Comparison of ENCODE assay signal across 26 cellular contexts in genomic region chr9:114159562-114160145, GRCh38. TPM values are rescaled to one million over a fixed set of nuclear protein-coding genes. Genes with fewer than 3 reads are reported as not detected.
"Had no signal": no experiment of that assay in that cellular context is flagged by ENCODE, and none has a peak within 500 bp of the region (broad histone marks: within the 10 kb centered on the region; RNA-seq: fewer than 3 reads in every experiment).

No MANE protein-coding gene starts in this region.

- DNase-seq: activated B cell treated with CpG ODN at 0.5 μM for 24 hours; activated CD4-positive, alpha-beta memory T cell treated with anti-CD3 and anti-CD28 coated beads for 36 hours; activated CD4-positive, alpha-beta T cell treated with anti-CD3 and anti-CD28 coated beads for 4 hours; activated effector memory CD4-positive, alpha-beta T cell treated with Interleukin-2 at 50 U/mL for 16 hours; activated naive CD4-positive, alpha-beta T cell treated with anti-CD3 and anti-CD28 coated beads, Interleukin-2, amount 10 ng/mL, durations not matched to agents 7 days and 5 days; activated T-cell treated with anti-CD3 and anti-CD28 coated beads, Interleukin-2, amount 50 U/mL, for 72 hours; amygdala; effector CD8-positive, alpha-beta T cell; foreskin melanocyte; immature natural killer cell; left lung; mammary epithelial cell; mucosa of descending colon; naive B cell; ovary; psoas muscle; stimulated activated CD4-positive, alpha-beta T cell treated with anti-CD3 and anti-CD28 coated beads, Interleukin-12 subunit alpha, Interleukin-12 subunit beta, amount 100 ng/mL, for 4 hours; stimulated activated CD4-positive, alpha-beta T cell treated with anti-CD3 and anti-CD28 coated beads, Interleukin-4, amount 100 ng/mL, for 4 hours; substantia nigra; T-helper 1 cell; tibial artery had no signal

- ATAC-seq: activated T-cell treated with anti-CD3 and anti-CD28 coated beads, Interleukin-2, amount 50 U/mL, for 72 hours; esophagus mucosa; left lung; mucosa of descending colon; psoas muscle had no signal

- H3K36me3 ChIP-seq: cardiac muscle cell, left lung, ovary, right atrium auricular region, tibial artery had no signal

- H3K4me3 ChIP-seq: cardiac muscle cell, left lung, mucosa of descending colon, ovary, psoas muscle, right atrium auricular region, tibial artery had no signal

- H3K27me3 ChIP-seq: ovary, right atrium auricular region had no signal

- H3K27ac ChIP-seq: cardiac muscle cell, left lung, ovary, psoas muscle, right atrium auricular region, tibial artery had no signal

- H3K36me3 Mint-ChIP-seq: activated CD4-positive, alpha-beta memory T cell treated with anti-CD3 and anti-CD28 coated beads for 36 hours; activated naive CD4-positive, alpha-beta T cell treated with anti-CD3 and anti-CD28 coated beads, Interleukin-2, amount 10 ng/mL, durations not matched to agents 7 days and 5 days; immature natural killer cell; naive B cell had no signal

- H3K9me3 ChIP-seq: left lung, mucosa of descending colon, ovary, psoas muscle, right atrium auricular region, tibial artery had no signal

- H3K27ac Mint-ChIP-seq: activated B cell treated with CpG ODN at 0.5 μM for 24 hours; activated CD4-positive, alpha-beta memory T cell treated with anti-CD3 and anti-CD28 coated beads for 36 hours; activated naive CD4-positive, alpha-beta T cell treated with anti-CD3 and anti-CD28 coated beads, Interleukin-2, amount 10 ng/mL, durations not matched to agents 7 days and 5 days; activated T-cell treated with anti-CD3 and anti-CD28 coated beads, Interleukin-2, amount 50 U/mL, for 72 hours; dendritic cell treated with granulocyte-macrophage colony-stimulating factor and Interleukin-4, amounts not matched to agents 40 ng/mL and 50 ng/mL, for 4 days; immature natural killer cell; stimulated activated naive CD8-positive, alpha-beta T cell treated with anti-CD3 and anti-CD28 coated beads, Interleukin-15, Interleukin-2, amounts not matched to agents 100 ng/mL and 50 ng/mL, for 24 hours had no signal

- H3K9me3 Mint-ChIP-seq: activated B cell treated with CpG ODN at 0.5 μM for 24 hours; activated CD4-positive, alpha-beta memory T cell treated with anti-CD3 and anti-CD28 coated beads for 36 hours; activated naive CD4-positive, alpha-beta T cell treated with anti-CD3 and anti-CD28 coated beads, Interleukin-2, amount 10 ng/mL, durations not matched to agents 7 days and 5 days; activated T-cell treated with anti-CD3 and anti-CD28 coated beads, Interleukin-2, amount 50 U/mL, for 72 hours; dendritic cell treated with granulocyte-macrophage colony-stimulating factor and Interleukin-4, amounts not matched to agents 40 ng/mL and 50 ng/mL, for 4 days; stimulated activated naive CD8-positive, alpha-beta T cell treated with anti-CD3 and anti-CD28 coated beads, Interleukin-15, Interleukin-2, amounts not matched to agents 100 ng/mL and 50 ng/mL, for 24 hours had no signal

- H3K4me3 Mint-ChIP-seq: activated B cell treated with CpG ODN at 0.5 μM for 24 hours; activated CD4-positive, alpha-beta memory T cell treated with anti-CD3 and anti-CD28 coated beads for 36 hours; activated naive CD4-positive, alpha-beta T cell treated with anti-CD3 and anti-CD28 coated beads, Interleukin-2, amount 10 ng/mL, durations not matched to agents 7 days and 5 days; activated T-cell treated with anti-CD3 and anti-CD28 coated beads, Interleukin-2, amount 50 U/mL, for 72 hours; dendritic cell treated with granulocyte-macrophage colony-stimulating factor and Interleukin-4, amounts not matched to agents 40 ng/mL and 50 ng/mL, for 4 days; immature natural killer cell; stimulated activated naive CD8-positive, alpha-beta T cell treated with anti-CD3 and anti-CD28 coated beads, Interleukin-15, Interleukin-2, amounts not matched to agents 100 ng/mL and 50 ng/mL, for 24 hours had no signal

RNA-seq across cellular contexts. Expression of gene COL27A1, which starts 4.3 kb away (rescaled TPM):
- polyA plus RNA-seq: immature natural killer cell had no signal
